8 cellular contexts compared by ENCODE assay signal in the genomic region with DNA sequence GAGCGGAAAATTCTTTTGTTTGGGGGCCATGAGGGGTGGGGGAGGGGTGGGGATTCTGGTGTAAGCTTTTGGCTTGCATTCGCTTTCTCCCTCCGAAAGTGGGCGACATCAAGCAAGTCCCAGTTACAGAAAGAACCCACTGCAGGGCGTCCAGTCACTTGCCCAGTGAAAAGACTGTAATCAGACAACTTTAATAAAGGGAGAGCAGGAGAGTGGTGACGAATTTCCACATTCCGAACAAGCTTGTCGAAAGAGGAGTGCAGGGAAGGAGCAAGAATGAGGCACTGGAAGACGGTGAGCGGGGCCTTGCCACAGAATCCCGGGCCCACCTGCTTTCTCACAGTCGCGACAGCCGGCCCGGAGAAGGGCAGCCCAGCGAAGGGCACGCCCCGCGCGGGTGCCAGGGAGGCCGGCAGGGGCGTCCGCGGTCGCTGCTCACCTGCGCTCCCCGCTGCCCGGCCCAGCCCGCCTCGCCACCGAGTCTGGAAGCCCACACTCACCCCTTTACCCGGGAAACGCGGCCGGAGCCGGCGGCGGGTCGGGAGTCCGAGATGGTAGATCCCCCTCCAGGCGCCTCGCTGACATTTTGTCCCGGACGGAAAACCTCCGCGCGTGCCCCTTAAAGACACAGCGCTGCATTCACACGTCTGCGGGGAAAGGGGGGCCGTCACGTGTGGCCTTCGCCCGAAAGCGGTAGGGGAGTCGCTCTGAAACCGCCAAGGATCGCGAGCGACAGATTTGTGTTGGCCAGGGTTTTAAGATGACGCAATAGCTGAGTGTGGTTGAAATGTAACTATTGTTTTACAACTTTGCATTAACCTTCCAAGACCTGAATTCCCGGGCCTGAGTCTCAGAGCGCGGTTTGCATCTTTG. TPM values are rescaled to one million over a fixed set of nuclear protein-coding genes. Genes with fewer than 3 reads are reported as not detected.
DNase-seq lines count a peak whose midpoint lies in the region; ATAC-seq lines count a peak whose summit lies in the region.

A gene with protein sequence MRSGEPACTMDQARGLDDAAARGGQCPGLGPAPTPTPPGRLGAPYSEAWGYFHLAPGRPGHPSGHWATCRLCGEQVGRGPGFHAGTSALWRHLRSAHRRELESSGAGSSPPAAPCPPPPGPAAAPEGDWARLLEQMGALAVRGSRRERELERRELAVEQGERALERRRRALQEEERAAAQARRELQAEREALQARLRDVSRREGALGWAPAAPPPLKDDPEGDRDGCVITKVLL (minus strand): TSS at position 675 of the 873 bp plus-strand sequence. CDS start 9,407 bp downstream, outside the sequence.

- peaks cover 2% of the 10 kb centered on the region for H3K27me3 Mint-ChIP-seq in activated CD4-positive, alpha-beta T cell treated with anti-CD3 and anti-CD28 coated beads for 36 hours

- no peaks in the 10 kb centered on the region for H3K9me3 Mint-ChIP-seq in activated CD4-positive, alpha-beta T cell treated with anti-CD3 and anti-CD28 coated beads for 36 hours (ENCODE audit: low read depth)

- POLR2A ChIA-PET in activated CD4-positive, alpha-beta T cell treated with anti-CD3 and anti-CD28 coated beads for 36 hours (lab: Charles Lee) = no interaction called here

- DNase-seq in A172 (ENCODE audit: low spot score) (peak; percentile 79), NCI-H446 (lab: John Stamatoyannopoulos, UW) (peak; percentile 57 to 80), kidney tubule cell (ENCODE audit: low spot score) (peak; percentile 79)
- peak; percentile 73 for DNase-seq in activated CD4-positive, alpha-beta T cell treated with anti-CD3 and anti-CD28 coated beads for 36 hours
- DNase-seq in stimulated activated CD4-positive, alpha-beta T cell treated with anti-CD3 and anti-CD28 coated beads, Interleukin-1b, Interleukin-23, amount 100 ng/mL, for 48 hours = peak; percentile 56

- peak within 1 kb of the TSS; percentile 85 for H3K4me3 Mint-ChIP-seq in activated CD4-positive, alpha-beta T cell treated with anti-CD3 and anti-CD28 coated beads for 36 hours

- CTCF ChIA-PET in activated CD4-positive, alpha-beta T cell treated with anti-CD3 and anti-CD28 coated beads for 36 hours (lab: Charles Lee) = interaction anchor here (1.2 to 4.5 kb wide), 4 partner anchors 9 to 219 kb away, joined by 3 to 33 read pairs (median 7); a partner anchor contains a TSS

- ATAC-seq in GM18517 (IDR thresholded peaks at IDR 0.05; ENCODE audit: unreplicated experiment) (peak; percentile 59), HG03103 (IDR thresholded peaks at IDR 0.05; ENCODE audit: low read depth, unreplicated experiment) (peak; percentile 43)
- ATAC-seq in activated CD4-positive, alpha-beta T cell treated with anti-CD3 and anti-CD28 coated beads for 36 hours = peak; percentile 76

- intact Hi-C loops in activated CD4-positive, alpha-beta T cell treated with anti-CD3 and anti-CD28 coated beads for 36 hours (cut with DNase I, micrococcal nuclease) = loop anchor here (2.0 to 5.0 kb wide), 4 partner anchors 55 to 405 kb away; a partner anchor contains a TSS

- peak within 1 kb of the TSS; percentile 91 for H3K27ac Mint-ChIP-seq in activated CD4-positive, alpha-beta T cell treated with anti-CD3 and anti-CD28 coated beads for 36 hours

- peak within 1 kb of the TSS; percentile 86 for H3K27ac ChIP-seq in cingulate gyrus (ENCODE audit: low read depth, low read length)

- H3K36me3 Mint-ChIP-seq in activated CD4-positive, alpha-beta T cell treated with anti-CD3 and anti-CD28 coated beads for 36 hours (ENCODE audit: low read depth) = peaks cover 9% of the 10 kb centered on the region

- peaks cover 14% of the 10 kb centered on the region for H3K4me1 Mint-ChIP-seq in activated CD4-positive, alpha-beta T cell treated with anti-CD3 and anti-CD28 coated beads for 36 hours

RNA-seq across cellular contexts. Expression of the gene that starts here (rescaled TPM):
- total RNA-seq in A172 (2014; rRNA removed; shearing (Covaris generic)) = 0.71 and 0.89 TPM in 2 replicates
- 1 to 10 TPM; 2.2 to 2.9 TPM for total RNA-seq in activated CD4-positive, alpha-beta T cell treated with anti-CD3 and anti-CD28 coated beads for 36 hours

Comparison
In these comparisons a context has a peak if more than half of its experiments do, and no peak if none do; other contexts are left out.
1. Peak in every context shown above with its lines: DNase-seq, ATAC-seq and H3K27ac ChIP-seq.
2. Peak in DNase-seq in A172; RNA of the gene not detected or under 1 TPM.